13 cellular contexts compared by ENCODE assay signal in the genomic region with DNA sequence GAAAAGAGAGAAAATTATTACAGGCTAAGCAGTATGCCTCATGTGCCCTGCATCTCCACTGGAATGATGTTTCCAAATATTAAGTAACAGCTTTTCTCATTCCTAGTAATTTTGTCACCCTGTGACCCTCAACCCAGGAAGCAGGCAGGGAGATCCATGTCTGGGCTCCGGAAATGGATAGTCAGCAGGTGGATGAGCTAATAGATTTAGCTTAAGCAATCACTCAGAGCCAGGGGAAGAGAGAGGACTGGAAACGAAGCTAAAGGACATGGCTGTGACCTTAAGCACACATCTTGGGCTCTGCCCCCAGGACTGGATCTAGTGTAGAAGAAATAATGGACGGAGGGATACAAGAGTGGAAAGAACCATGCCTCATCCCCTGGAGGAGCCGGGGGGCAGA.
"Had no signal": no experiment of that assay in that cellular context is flagged by ENCODE, and none has a peak within 500 bp of the region (broad histone marks: within the 10 kb centered on the region; RNA-seq: fewer than 3 reads in every experiment).

No MANE protein-coding gene starts in this region.

- H3K9me3 ChIP-seq: sigmoid colon had no signal

- H3K27ac ChIP-seq: cardiac muscle cell, sigmoid colon had no signal

- DNase-seq: activated CD4-positive, alpha-beta T cell treated with anti-CD3 and anti-CD28 coated beads for 48 hours; activated naive CD4-positive, alpha-beta T cell treated with Interleukin-2 at 50 U/mL for 16 hours; activated naive CD8-positive, alpha-beta T cell treated with anti-CD3 and anti-CD28 coated beads, Interleukin-2, amount 50 U/mL, for 24 hours; effector CD4-positive, alpha-beta T cell; mucosa of descending colon; natural killer cell; occipital lobe; sigmoid colon; stimulated activated CD4-positive, alpha-beta T cell treated with anti-CD3 and anti-CD28 coated beads, Interleukin-12 subunit alpha, Interleukin-12 subunit beta, amount 100 ng/mL, for 4 hours; stimulated activated naive CD4-positive, alpha-beta T cell had no signal

- H3K27me3 ChIP-seq: cardiac muscle cell, sigmoid colon had no signal

- H3K36me3 ChIP-seq: cardiac muscle cell, sigmoid colon had no signal

- ATAC-seq: activated naive CD8-positive, alpha-beta T cell treated with anti-CD3 and anti-CD28 coated beads, Interleukin-2, amount 50 U/mL, for 24 hours; mucosa of descending colon; WTC11 had no signal

- H3K4me3 ChIP-seq: cardiac muscle cell, lung, mucosa of descending colon, sigmoid colon had no signal
